In genomic region chr6:7542065-7542877, GRCh38 we compare ENCODE assay signal across 8 cellular contexts. TPM values are rescaled to one million over a fixed set of nuclear protein-coding genes. Genes with fewer than 3 reads are reported as not detected.
DNase-seq lines count a peak whose midpoint lies in the region; ATAC-seq, FAIRE-seq and TF ChIP-seq lines count a peak whose summit lies in the region.

No MANE protein-coding gene starts in this region.

- no peak overlapping the region for H2AK5ac ChIP-seq in H1 (ENCODE audit: low read depth, low read length)

- no peak overlapping the region for H3K23ac ChIP-seq in H1 (ENCODE audit: insufficient read length)

- WGBS in H1 (ENCODE audit: extremely low coverage in 1 of 2, insufficient coverage in 1 of 2, insufficient read length in 1 of 2, insufficient replicate concordance in 2 of 2, low coverage in 1 of 2, low lambda C conversion rate in 2 of 2, missing lambda C conversion rate in 1 of 2), 2 experiments: 1% methylated on average over 47 of the region's 80 CpGs; no CpG with 5 or more reads in 1 of the 2 experiments

- no peaks in the 10 kb centered on the region for H3K4me1 ChIP-seq in NT2/D1 (ENCODE audit: insufficient read depth, insufficient read length)
- H3K4me1 ChIP-seq in H1 (replicated peaks in 1 of 4; ENCODE audit: control insufficient read depth in 3 of 4, insufficient read depth in 4 of 4, low read length in 3 of 4): peaks cover 6 to 16% (median 9%) of the 10 kb centered on the region in 4 experiments
- peaks cover 18 to 21% of the 10 kb centered on the region in 2 donors for H3K4me1 ChIP-seq in mucosa of rectum (ENCODE audit: control insufficient read depth in 2 of 2, insufficient read depth in 2 of 2, low read length in 2 of 2)

- H3K23me2 ChIP-seq in H1 (ENCODE audit: low read depth, low read length): peaks cover 4% of the 10 kb centered on the region; the same call in 1 of the 2 replicates

- peak overlapping the region; percentile 93 for H4K8ac ChIP-seq in H1 (ENCODE audit: extremely low read depth, insufficient read depth, low read length)

- FAIRE-seq in H1 (lab: Jason Lieb, UNC): no peak
- no peak for FAIRE-seq in urothelium cell line (lab: Jason Lieb, UNC)

- no peak for TF ChIP-seq RAD21 in H1 (IDR thresholded peaks at IDR 0.05 in 1 of 2, conservative IDR thresholded peaks at IDR 0.05 in 1 of 2; ENCODE audit: low read depth in 2 of 2, low read length in 2 of 2)

- POLR2A ChIA-PET in H1 (lab: Charles Lee; ENCODE audit: partially characterized antibody): interaction anchor here (1.1 to 1.9 kb wide), 6 partner anchors 9 to 157 kb away, joined by 3 to 6 read pairs (median 4); partner anchors contain the start of genes CAGE1 and RIOK1

- peak overlapping the region; percentile 59; the same call in 1 of the 2 replicates for H3K27ac ChIP-seq in H1 (ENCODE audit: low read depth, low read length)
- peak overlapping the region; percentile 96 to 98 for H3K27ac ChIP-seq in mucosa of rectum (ENCODE audit: low read depth in 2 of 2, low read length in 2 of 2)

- no peak overlapping the region; the same call in 1 of the 2 replicates for H2BK12ac ChIP-seq in H1 (ENCODE audit: low read depth, low read length)

- H3K36me3 ChIP-seq in NT2/D1 (ENCODE audit: insufficient read depth, insufficient read length, low read length) (peaks cover 2% of the 10 kb centered on the region), H1 (ENCODE audit: control insufficient read depth in 2 of 4, insufficient read depth in 4 of 4, low read length in 3 of 4) (no peaks in the 10 kb centered on the region), mucosa of rectum (ENCODE audit: control insufficient read depth in 2 of 2, insufficient read depth in 2 of 2, low read length in 2 of 2) (no peaks in the 10 kb centered on the region)

- H4K91ac ChIP-seq in H1 (replicated peaks; ENCODE audit: insufficient read length, low read length): peak overlapping the region; percentile 83

- peak; percentile 14 to 38; a peak in 2 of 3 replicates for TF ChIP-seq POLR2A in H1 (IDR thresholded peaks at IDR 0.05; ENCODE audit: control extremely low read depth in 1 of 2, low read depth in 2 of 2, low read length in 2 of 2)

- H3K9ac ChIP-seq in NT2/D1 (ENCODE audit: insufficient read length, low read depth) (peak overlapping the region; percentile 92), H1 (replicated peaks in 1 of 4; ENCODE audit: extremely low read depth in 1 of 4, low read depth in 3 of 4, low read length in 3 of 4) (peak overlapping the region; percentile 66 to 87 (median 78)), mucosa of rectum (ENCODE audit: low read depth in 1 of 2, low read length in 2 of 2) (peak overlapping the region; percentile 87 to 99)

- peak overlapping the region; percentile 80 for H3K18ac ChIP-seq in H1 (ENCODE audit: extremely low read depth, low read length)

- TF ChIP-seq EP300 in H1 (IDR thresholded peaks at IDR 0.05; ENCODE audit: borderline replicate concordance in 1 of 2, low read depth in 2 of 2, low read length in 2 of 2): no peak

- no peak for ATAC-seq in GM21786 (IDR thresholded peaks at IDR 0.05; ENCODE audit: unreplicated experiment)

- no peak for TF ChIP-seq CTCF in H1 (IDR thresholded peaks at IDR 0.05; ENCODE audit: control extremely low read depth in 1 of 3, insufficient read depth in 1 of 3, low read depth in 1 of 3, low read length in 3 of 3)

- peaks cover 0 to 39% of the 10 kb centered on the region in 2 experiments; a peak in 2 of 4 replicates for H3K79me2 ChIP-seq in H1 (ENCODE audit: control insufficient read depth in 1 of 2, insufficient read depth in 2 of 2, low read length in 2 of 2)

- no peak overlapping the region for H2AFZ ChIP-seq in H1 (ENCODE audit: low read length)

- peak overlapping the region; percentile 80 for H3K56ac ChIP-seq in H1 (replicated peaks; ENCODE audit: insufficient read length, low read depth, low read length)

- CTCF ChIA-PET in H1 (lab: Charles Lee; ENCODE audit: partially characterized antibody): no interaction called here

- peak overlapping the region; percentile 35 for H3K4ac ChIP-seq in H1 (replicated peaks; ENCODE audit: insufficient read length, low read depth, low read length)

- peak overlapping the region; percentile 57 for H4K5ac ChIP-seq in H1 (ENCODE audit: insufficient read length, low read depth, low read length)

- no peak overlapping the region for H3K14ac ChIP-seq in H1 (ENCODE audit: insufficient read length)

- H3K27me3 ChIP-seq in NT2/D1 (ENCODE audit: insufficient read depth, insufficient read length): no peaks in the 10 kb centered on the region
- peaks cover 0 to 17% (median 11%) of the 10 kb centered on the region in 4 experiments; a peak in 6 of 7 replicates for H3K27me3 ChIP-seq in H1 (replicated peaks in 1 of 4; ENCODE audit: control insufficient read depth in 3 of 4, extremely low read depth in 1 of 4, insufficient read depth in 3 of 4, low read length in 3 of 4)
- peaks cover 5 to 13% of the 10 kb centered on the region in 2 donors for H3K27me3 ChIP-seq in mucosa of rectum (ENCODE audit: control insufficient read depth in 2 of 2, insufficient read depth in 2 of 2, low read length in 2 of 2)

- H2BK120ac ChIP-seq in H1 (replicated peaks; ENCODE audit: low read depth, low read length): no peak overlapping the region

- 0 out of 2 replicates have a peak overlapping the region, but pooled peaks have one; percentile 20 for H2BK5ac ChIP-seq in H1 (ENCODE audit: low read depth, low read length)

- H3K4me3 ChIP-seq in NT2/D1 (ENCODE audit: insufficient read length, low read depth): peak overlapping the region; percentile 71
- peak overlapping the region; percentile 81 to 93 (median 83) for H3K4me3 ChIP-seq in H1 (ENCODE audit: extremely low read depth in 1 of 4, insufficient read depth in 2 of 4, low read depth in 3 of 4, low read length in 4 of 4)
- peak overlapping the region; percentile 81 to 88 for H3K4me3 ChIP-seq in mucosa of rectum (ENCODE audit: low read length in 2 of 2)

- no peak overlapping the region for H2BK15ac ChIP-seq in H1 (ENCODE audit: low read length)

- no peak overlapping the region for H2BK20ac ChIP-seq in H1 (ENCODE audit: low read length)

- DNase-seq in NCI-H1417 (lab: John Stamatoyannopoulos, UW) (peak; percentile 44 to 70 (median 66)), NCI-H1417 treated with DMSO at 0.1 percent for 48 hours (lab: John Stamatoyannopoulos, UW) (no peak), NT2/D1 (ENCODE audit: low read depth, low spot score) (no peak), H1 (ENCODE audit: low read depth in 1 of 2, low spot score in 2 of 2) (no peak), urothelium cell line (ENCODE audit: low spot score) (no peak), NCI-H1436 treated with DMSO at 0.1 percent for 48 hours (lab: John Stamatoyannopoulos, UW) (no peak)

- H4K20me1 ChIP-seq in H1 (replicated peaks in 1 of 2; ENCODE audit: control insufficient read depth in 1 of 2, insufficient read depth in 2 of 2, low read length in 2 of 2): peaks cover 0 to 3% of the 10 kb centered on the region in 2 experiments

- H3K9me3 ChIP-seq in NT2/D1 (ENCODE audit: insufficient read depth, low read length) (no peaks in the 10 kb centered on the region), H1 (ENCODE audit: insufficient read depth in 2 of 2, low read depth in 1 of 2, low read length in 1 of 2) (no peaks in the 10 kb centered on the region), mucosa of rectum (ENCODE audit: control insufficient read depth in 2 of 2, low read length in 2 of 2) (no peaks in the 10 kb centered on the region)

- peak overlapping the region; percentile 79 to 86 for H3K4me2 ChIP-seq in H1 (ENCODE audit: insufficient read depth in 1 of 2, low read depth in 2 of 2, low read length in 2 of 2)

- H3K79me1 ChIP-seq in H1 (ENCODE audit: low read depth, low read length): 0 out of 2 replicates have a peak, but pooled peaks cover 2% of the 10 kb centered on the region

TF ChIP-seq in H1, 55 proteins besides CTCF, POLR2A, EP300 and RAD21 (continues in another document):
- TF ChIP-seq KDM1A (IDR thresholded peaks at IDR 0.05; ENCODE audit: borderline replicate concordance, low read length) (no peak), USF2 (IDR thresholded peaks at IDR 0.05; ENCODE audit: low read length) (no peak), GTF2F1 (IDR thresholded peaks at IDR 0.05; ENCODE audit: borderline replicate concordance, low read depth, low read length) (no peak), JUND (IDR thresholded peaks at IDR 0.05; ENCODE audit: low read length) (no peak), TAF1 (IDR thresholded peaks at IDR 0.05; ENCODE audit: low read depth, low read length) (peak; percentile 57; the same call in 1 of the 2 replicates), PHF8 (conservative IDR thresholded peaks at IDR 0.05; ENCODE audit: low read depth, low read length) (peak; percentile 30; the same call in 1 of the 2 replicates), TAF7 (optimal IDR thresholded peaks at IDR 0.05; ENCODE audit: borderline replicate concordance, low read depth, low read length) (peak; percentile 16)

RNA-seq across cellular contexts. Expression of gene DSP, which starts 0.8 kb away (rescaled TPM):
- total RNA-seq in H1 (2021; fragmentation: NEBNext Ultra II Directional; extraction: Animal tissue kit (Norgen Biotek cat#: 25700)): 48.5 and 50.5 TPM in 2 replicates
- 12.8 and 14.3 TPM in 2 replicates for polyA plus RNA-seq in H1 (2011; rRNA removed)
- polyA plus RNA-seq in H1 (2011; cell fraction: cytosol; rRNA removed): 16.7 TPM
- polyA plus RNA-seq in H1 (2011; cell fraction: nucleus; rRNA removed): 33.9 TPM
- polyA plus RNA-seq in H1 (2012, experiment 1 of 2): 38.8 to 46.6 TPM (median 43.9 TPM) in 4 replicates
- 1.9 TPM for polyA plus RNA-seq in H1 (2012, experiment 2 of 2)
- polyA plus RNA-seq in H1 (2013, experiment 1 of 2): 33.7 TPM
- 28.2 TPM for polyA plus RNA-seq in H1 (2013, experiment 2 of 2)
- 35.1 and 42.8 TPM in 2 replicates for polyA minus RNA-seq in H1 (2011; rRNA and poly(A)+ RNA removed)
- polyA minus RNA-seq in H1 (2011; cell fraction: cytosol; rRNA and poly(A)+ RNA removed): 34.4 TPM
- 41.6 TPM for polyA minus RNA-seq in H1 (2011; cell fraction: nucleus; rRNA and poly(A)+ RNA removed)

RNA-seq across cellular contexts. Expression of gene SNRNP48, which starts 47.7 kb away (rescaled TPM):
- total RNA-seq in H1 (2021; fragmentation: NEBNext Ultra II Directional; extraction: Animal tissue kit (Norgen Biotek cat#: 25700)): 20.5 and 21.0 TPM in 2 replicates
- 4.3 and 7.7 TPM in 2 replicates for polyA plus RNA-seq in H1 (2011; rRNA removed)
- 8.7 TPM for polyA plus RNA-seq in H1 (2011; cell fraction: cytosol; rRNA removed)
- 4.2 TPM for polyA plus RNA-seq in H1 (2011; cell fraction: nucleus; rRNA removed)
- polyA plus RNA-seq in H1 (2012, experiment 1 of 2): 6.1 to 12.4 TPM (median 8.0 TPM) in 4 replicates
- polyA plus RNA-seq in H1 (2012, experiment 2 of 2): 1.2 TPM
- 14.7 TPM for polyA plus RNA-seq in H1 (2013, experiment 1 of 2)
- polyA plus RNA-seq in H1 (2013, experiment 2 of 2): 14.0 TPM
- 5.6 and 5.7 TPM in 2 replicates for polyA minus RNA-seq in H1 (2011; rRNA and poly(A)+ RNA removed)
- polyA minus RNA-seq in H1 (2011; cell fraction: cytosol; rRNA and poly(A)+ RNA removed): 6.0 TPM
- polyA minus RNA-seq in H1 (2011; cell fraction: nucleus; rRNA and poly(A)+ RNA removed): 9.0 TPM

Comparison
In these comparisons a context has a peak if more than half of its experiments do, and no peak if none do; other contexts are left out.
1. DNase-seq: peak in NCI-H1417 (3 of 3); none in NCI-H1417 treated with DMSO at 0.1 percent for 48 hours (single experiment), NT2/D1 (single experiment), H1 (0 of 2), urothelium cell line (single experiment) and NCI-H1436 treated with DMSO at 0.1 percent for 48 hours (single experiment).
2. Peak in every context shown above with its lines, with median percentiles within 50 percentile points of each other: H3K4me3 ChIP-seq and H3K9ac ChIP-seq.